13 cellular contexts compared by ENCODE assay signal in the genomic region with DNA sequence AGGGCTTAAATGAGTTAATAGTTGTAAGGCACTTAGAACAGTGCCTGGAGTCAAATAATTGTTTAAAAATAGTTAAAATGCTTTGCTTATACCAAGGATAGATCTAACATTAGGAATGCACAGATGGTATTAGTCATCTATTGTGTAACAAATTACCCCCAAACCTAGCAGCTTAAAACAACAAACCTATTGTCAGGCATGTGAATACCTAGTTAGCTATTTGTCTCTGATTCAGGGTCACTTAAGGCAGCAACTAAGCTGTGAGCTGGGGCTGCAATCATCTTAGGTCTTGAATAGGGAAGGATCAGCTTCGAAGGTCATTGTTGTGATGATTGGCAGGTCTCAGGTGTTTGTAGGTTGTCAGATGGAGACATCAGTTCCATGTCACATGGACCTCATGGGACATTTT. TPM values are rescaled to one million over a fixed set of nuclear protein-coding genes. Genes with fewer than 3 reads are reported as not detected.
DNase-seq lines count a peak whose midpoint lies in the region; ATAC-seq and TF ChIP-seq lines count a peak whose summit lies in the region.
"Had no signal": no experiment of that assay in that cellular context is flagged by ENCODE, and none has a peak within 500 bp of the region (broad histone marks: within the 10 kb centered on the region; RNA-seq: fewer than 3 reads in every experiment).

No MANE protein-coding gene starts in this region.

- no peaks in the 10 kb centered on the region for H3K4me1 ChIP-seq in left ventricle myocardium inferior
- H3K4me1 ChIP-seq: BLaER1, vagina had no signal

- in situ Hi-C loops in astrocyte of the cerebellum (cut with HindIII; ENCODE audit: low sequenced_read_pairs) = no loop called here

- ATAC-seq in GM21723 (IDR thresholded peaks at IDR 0.05; ENCODE audit: unreplicated experiment) (no peak), GM21717 (IDR thresholded peaks at IDR 0.05; ENCODE audit: unreplicated experiment) (no peak)
- ATAC-seq: sciatic nerve had no signal

- no peaks in the 10 kb centered on the region for H3K36me3 ChIP-seq in left ventricle myocardium inferior
- H3K36me3 ChIP-seq: BLaER1, vagina had no signal

- DNase-seq in AG08395 (ENCODE audit: low spot score) (peak; percentile 59), HPDE6-E6E7 (ENCODE audit: extremely low spot score) (peak; percentile 40), astrocyte of the cerebellum (ENCODE audit: low read depth) (peak; percentile 66), iPS-NIHi7 (ENCODE audit: extremely low spot score) (peak; percentile 18), left ventricle myocardium inferior (no peak), DMS114 treated with DMSO at 0.1 percent for 48 hours (lab: John Stamatoyannopoulos, UW; ENCODE audit: unreplicated experiment) (no peak)
- DNase-seq: amygdala; NK-92 treated with Interleukin-12 subunit alpha and Interleukin-12 subunit beta, amount 100 ng/mL, for 24 hours had no signal

- no peak for TF ChIP-seq CTCF in astrocyte of the cerebellum (IDR thresholded peaks at IDR 0.05; ENCODE audit: low read depth, low read length, missing control alignments)
- TF ChIP-seq CTCF in left ventricle myocardium inferior (IDR thresholded peaks at IDR 0.05; ENCODE audit: borderline replicate concordance) = no peak

- intact Hi-C loops in left ventricle myocardium inferior (cut with micrococcal nuclease) = no loop called here

- no peaks in the 10 kb centered on the region for H3K27me3 ChIP-seq in left ventricle myocardium inferior (ENCODE audit: low read depth)
- H3K27me3 ChIP-seq: BLaER1, vagina had no signal

- H3K9me3 ChIP-seq in left ventricle myocardium inferior (replicated peaks) = no peaks in the 10 kb centered on the region
- H3K9me3 ChIP-seq: BLaER1, vagina had no signal

- no peak overlapping the region for H3K4me3 ChIP-seq in astrocyte of the cerebellum (ENCODE audit: low read depth, low read length)
- H3K4me3 ChIP-seq in left ventricle myocardium inferior = no peak overlapping the region
- H3K4me3 ChIP-seq: BLaER1, vagina had no signal

- no peak overlapping the region for H3K27ac ChIP-seq in left ventricle myocardium inferior (replicated peaks)
- H3K27ac ChIP-seq: BLaER1, vagina had no signal

RNA-seq across cellular contexts. Expression of gene AGA, which starts 42.4 kb away (rescaled TPM):
- total RNA-seq in left ventricle myocardium inferior = 6.4 TPM

Comparison
In these comparisons a context has a peak if more than half of its experiments do, and no peak if none do; other contexts are left out.
1. DNase-seq: peak in AG08395 (single experiment), HPDE6-E6E7 (single experiment), astrocyte of the cerebellum (single experiment) and iPS-NIHi7 (single experiment); none in left ventricle myocardium inferior (single experiment) and DMS114 treated with DMSO at 0.1 percent for 48 hours (single experiment).